Comparison of ENCODE assay signal across 1 cellular context in the genomic region with DNA sequence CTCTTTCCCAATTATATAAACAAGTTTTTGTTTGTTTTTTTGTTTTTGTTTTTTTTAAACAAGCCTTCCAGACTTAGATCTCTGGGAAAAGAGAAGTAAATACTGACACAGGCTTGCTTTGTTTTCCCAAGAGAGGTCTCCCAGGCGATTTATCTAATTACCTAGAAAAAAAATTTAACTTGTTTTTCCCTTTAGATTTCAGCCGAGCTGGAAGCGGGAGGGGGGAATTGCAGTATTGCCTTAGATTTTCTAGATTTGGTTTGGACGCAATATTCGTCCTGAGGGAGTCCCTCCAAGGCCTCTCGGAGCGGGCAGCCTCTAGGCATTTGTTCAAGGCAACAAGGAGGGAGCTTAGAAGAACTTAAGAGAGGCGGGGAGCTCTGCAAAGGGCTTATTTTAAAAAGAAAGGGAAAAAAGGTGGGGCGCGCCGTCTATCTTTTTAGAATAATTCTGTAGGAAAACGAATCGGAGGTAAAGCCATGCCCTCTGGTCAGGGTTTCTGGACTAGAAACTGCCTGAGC.
TF ChIP-seq lines count a peak whose summit lies in the region.

No MANE protein-coding gene starts in this region.

TF ChIP-seq in K562, 482 proteins besides CTCF, POLR2A, EP300 and RAD21 (continued from another document):
- TF ChIP-seq, protein P1, sequence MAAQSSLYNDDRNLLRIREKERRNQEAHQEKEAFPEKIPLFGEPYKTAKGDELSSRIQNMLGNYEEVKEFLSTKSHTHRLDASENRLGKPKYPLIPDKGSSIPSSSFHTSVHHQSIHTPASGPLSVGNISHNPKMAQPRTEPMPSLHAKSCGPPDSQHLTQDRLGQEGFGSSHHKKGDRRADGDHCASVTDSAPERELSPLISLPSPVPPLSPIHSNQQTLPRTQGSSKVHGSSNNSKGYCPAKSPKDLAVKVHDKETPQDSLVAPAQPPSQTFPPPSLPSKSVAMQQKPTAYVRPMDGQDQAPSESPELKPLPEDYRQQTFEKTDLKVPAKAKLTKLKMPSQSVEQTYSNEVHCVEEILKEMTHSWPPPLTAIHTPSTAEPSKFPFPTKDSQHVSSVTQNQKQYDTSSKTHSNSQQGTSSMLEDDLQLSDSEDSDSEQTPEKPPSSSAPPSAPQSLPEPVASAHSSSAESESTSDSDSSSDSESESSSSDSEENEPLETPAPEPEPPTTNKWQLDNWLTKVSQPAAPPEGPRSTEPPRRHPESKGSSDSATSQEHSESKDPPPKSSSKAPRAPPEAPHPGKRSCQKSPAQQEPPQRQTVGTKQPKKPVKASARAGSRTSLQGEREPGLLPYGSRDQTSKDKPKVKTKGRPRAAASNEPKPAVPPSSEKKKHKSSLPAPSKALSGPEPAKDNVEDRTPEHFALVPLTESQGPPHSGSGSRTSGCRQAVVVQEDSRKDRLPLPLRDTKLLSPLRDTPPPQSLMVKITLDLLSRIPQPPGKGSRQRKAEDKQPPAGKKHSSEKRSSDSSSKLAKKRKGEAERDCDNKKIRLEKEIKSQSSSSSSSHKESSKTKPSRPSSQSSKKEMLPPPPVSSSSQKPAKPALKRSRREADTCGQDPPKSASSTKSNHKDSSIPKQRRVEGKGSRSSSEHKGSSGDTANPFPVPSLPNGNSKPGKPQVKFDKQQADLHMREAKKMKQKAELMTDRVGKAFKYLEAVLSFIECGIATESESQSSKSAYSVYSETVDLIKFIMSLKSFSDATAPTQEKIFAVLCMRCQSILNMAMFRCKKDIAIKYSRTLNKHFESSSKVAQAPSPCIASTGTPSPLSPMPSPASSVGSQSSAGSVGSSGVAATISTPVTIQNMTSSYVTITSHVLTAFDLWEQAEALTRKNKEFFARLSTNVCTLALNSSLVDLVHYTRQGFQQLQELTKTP (IDR thresholded peaks at IDR 0.05; ENCODE audit: low read depth in 1 of 2, partially characterized antibody in 2 of 2) = peak in 1 of 2 experiments; percentile 82
- no peak for TF ChIP-seq HNRNPH1 (optimal IDR thresholded peaks at IDR 0.05; ENCODE audit: low read depth, low read length)
- TF ChIP-seq MYBL2 (IDR thresholded peaks at IDR 0.05; ENCODE audit: low read depth) = no peak
- no peak for TF ChIP-seq MYBL2 (CRISPR knock-in tag; IDR thresholded peaks at IDR 0.05; ENCODE audit: borderline replicate concordance)
- 0 out of 2 replicates have a peak, but pooled peaks have one; percentile 12 for TF ChIP-seq FOSL1 (tag; conservative IDR thresholded peaks at IDR 0.05)
- no peak for TF ChIP-seq CC2D1A (IDR thresholded peaks at IDR 0.05)
- TF ChIP-seq PHF8 (IDR thresholded peaks at IDR 0.05; ENCODE audit: borderline replicate concordance, low read length) = peak; percentile 49
- TF ChIP-seq PML (IDR thresholded peaks at IDR 0.05; ENCODE audit: low read length) = 0 out of 2 replicates have a peak, but pooled peaks have one; percentile 40
- 0 out of 2 replicates have a peak, but pooled peaks have one; percentile 44 for TF ChIP-seq ZNF586 (CRISPR knock-in tag; conservative IDR thresholded peaks at IDR 0.05)
- TF ChIP-seq, protein P2, sequence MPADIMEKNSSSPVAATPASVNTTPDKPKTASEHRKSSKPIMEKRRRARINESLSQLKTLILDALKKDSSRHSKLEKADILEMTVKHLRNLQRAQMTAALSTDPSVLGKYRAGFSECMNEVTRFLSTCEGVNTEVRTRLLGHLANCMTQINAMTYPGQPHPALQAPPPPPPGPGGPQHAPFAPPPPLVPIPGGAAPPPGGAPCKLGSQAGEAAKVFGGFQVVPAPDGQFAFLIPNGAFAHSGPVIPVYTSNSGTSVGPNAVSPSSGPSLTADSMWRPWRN (IDR thresholded peaks at IDR 0.05; ENCODE audit: low read depth) = no peak
- TF ChIP-seq PHF20 (IDR thresholded peaks at IDR 0.05; ENCODE audit: partially characterized antibody) = peak; percentile 77
- TF ChIP-seq RNF2 (IDR thresholded peaks at IDR 0.05) = no peak
- TF ChIP-seq, protein P3, sequence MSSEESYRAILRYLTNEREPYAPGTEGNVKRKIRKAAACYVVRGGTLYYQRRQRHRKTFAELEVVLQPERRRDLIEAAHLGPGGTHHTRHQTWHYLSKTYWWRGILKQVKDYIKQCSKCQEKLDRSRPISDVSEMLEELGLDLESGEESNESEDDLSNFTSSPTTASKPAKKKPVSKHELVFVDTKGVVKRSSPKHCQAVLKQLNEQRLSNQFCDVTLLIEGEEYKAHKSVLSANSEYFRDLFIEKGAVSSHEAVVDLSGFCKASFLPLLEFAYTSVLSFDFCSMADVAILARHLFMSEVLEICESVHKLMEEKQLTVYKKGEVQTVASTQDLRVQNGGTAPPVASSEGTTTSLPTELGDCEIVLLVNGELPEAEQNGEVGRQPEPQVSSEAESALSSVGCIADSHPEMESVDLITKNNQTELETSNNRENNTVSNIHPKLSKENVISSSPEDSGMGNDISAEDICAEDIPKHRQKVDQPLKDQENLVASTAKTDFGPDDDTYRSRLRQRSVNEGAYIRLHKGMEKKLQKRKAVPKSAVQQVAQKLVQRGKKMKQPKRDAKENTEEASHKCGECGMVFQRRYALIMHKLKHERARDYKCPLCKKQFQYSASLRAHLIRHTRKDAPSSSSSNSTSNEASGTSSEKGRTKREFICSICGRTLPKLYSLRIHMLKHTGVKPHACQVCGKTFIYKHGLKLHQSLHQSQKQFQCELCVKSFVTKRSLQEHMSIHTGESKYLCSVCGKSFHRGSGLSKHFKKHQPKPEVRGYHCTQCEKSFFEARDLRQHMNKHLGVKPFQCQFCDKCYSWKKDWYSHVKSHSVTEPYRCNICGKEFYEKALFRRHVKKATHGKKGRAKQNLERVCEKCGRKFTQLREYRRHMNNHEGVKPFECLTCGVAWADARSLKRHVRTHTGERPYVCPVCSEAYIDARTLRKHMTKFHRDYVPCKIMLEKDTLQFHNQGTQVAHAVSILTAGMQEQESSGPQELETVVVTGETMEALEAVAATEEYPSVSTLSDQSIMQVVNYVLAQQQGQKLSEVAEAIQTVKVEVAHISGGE (CRISPR knock-in tag; IDR thresholded peaks at IDR 0.05) = 0 out of 6 replicates have a peak, but pooled peaks of 1 of the 3 experiments have one; percentile 4
